ENCODE assay signal across 7 cellular contexts in genomic region chr4:37976513-37976912, GRCh38. TPM values are rescaled to one million over a fixed set of nuclear protein-coding genes. Genes with fewer than 3 reads are reported as not detected.
DNase-seq lines count a peak whose midpoint lies in the region; ATAC-seq lines count a peak whose summit lies in the region.

No MANE protein-coding gene starts in this region.

- ATAC-seq in activated naive CD8-positive, alpha-beta T cell treated with anti-CD3 and anti-CD28 coated beads, Interleukin-2, amount 50 U/mL, for 24 hours: no peak
- no peak for ATAC-seq in HG02973 (IDR thresholded peaks at IDR 0.05; ENCODE audit: unreplicated experiment)

- H3K9me3 ChIP-seq in HUES64 (ENCODE audit: insufficient read depth, low read depth, low read length): no peaks in the 10 kb centered on the region
- H3K9me3 ChIP-seq in stomach smooth muscle (ENCODE audit: control insufficient read depth in 2 of 2, low read length in 2 of 2): no peaks in the 10 kb centered on the region

- H3K36me3 Mint-ChIP-seq in activated naive CD8-positive, alpha-beta T cell treated with anti-CD3 and anti-CD28 coated beads, Interleukin-2, amount 50 U/mL, for 24 hours (ENCODE audit: low read depth): peaks cover 2% of the 10 kb centered on the region
- no peaks in the 10 kb centered on the region for H3K36me3 Mint-ChIP-seq in immature natural killer cell

- H3K4me3 Mint-ChIP-seq in activated naive CD8-positive, alpha-beta T cell treated with anti-CD3 and anti-CD28 coated beads, Interleukin-2, amount 50 U/mL, for 24 hours: peak overlapping the region; percentile 49
- peak overlapping the region; percentile 74 to 79 (median 75) for H3K4me3 Mint-ChIP-seq in immature natural killer cell

- H3K9ac ChIP-seq in HUES64 (ENCODE audit: low read depth, low read length): peak overlapping the region; percentile 82
- peak overlapping the region; percentile 42 to 65 for H3K9ac ChIP-seq in stomach smooth muscle (ENCODE audit: low read length in 2 of 2)

- H3K27me3 Mint-ChIP-seq in activated naive CD8-positive, alpha-beta T cell treated with anti-CD3 and anti-CD28 coated beads, Interleukin-2, amount 50 U/mL, for 24 hours: no peaks in the 10 kb centered on the region
- peaks cover 0 to 4% (median 0%) of the 10 kb centered on the region in 3 donors for H3K27me3 Mint-ChIP-seq in immature natural killer cell (ENCODE audit: low read depth in 3 of 3)

- intact Hi-C loops in head of caudate nucleus (cut with DNase I): loop anchor here (5.0 kb wide), 1 partner anchor 149 kb away; the partner anchor contains the start of gene PGM2

- peaks cover 49% of the 10 kb centered on the region for H3K4me1 Mint-ChIP-seq in activated naive CD8-positive, alpha-beta T cell treated with anti-CD3 and anti-CD28 coated beads, Interleukin-2, amount 50 U/mL, for 24 hours
- H3K4me1 Mint-ChIP-seq in immature natural killer cell: peaks cover 19 to 37% of the 10 kb centered on the region in 2 donors

- 48% methylated on average over 2 of the region's 3 CpGs for WGBS in HUES64

- H3K27ac ChIP-seq in HUES64 (ENCODE audit: low read depth, low read length) (peak overlapping the region; percentile 89), stomach smooth muscle (ENCODE audit: low read length) (peak overlapping the region; percentile 82)

- peaks cover 28% of the 10 kb centered on the region for H3K4me1 ChIP-seq in HUES64 (ENCODE audit: insufficient read depth, low read length)
- H3K4me1 ChIP-seq in stomach smooth muscle (ENCODE audit: control insufficient read depth, insufficient read depth, low read length): peaks cover 21% of the 10 kb centered on the region

- DNase-seq in activated naive CD8-positive, alpha-beta T cell treated with anti-CD3 and anti-CD28 coated beads, Interleukin-2, amount 50 U/mL, for 24 hours: no peak
- DNase-seq in immature natural killer cell: no peak
- no peak for DNase-seq in head of caudate nucleus
- DNase-seq in DMS 273 (lab: John Stamatoyannopoulos, UW; ENCODE audit: unreplicated experiment): no peak

- H3K36me3 ChIP-seq in HUES64 (ENCODE audit: insufficient read depth, low read length): no peaks in the 10 kb centered on the region
- H3K36me3 ChIP-seq in stomach smooth muscle (ENCODE audit: control insufficient read depth in 2 of 2, insufficient read depth in 2 of 2, low read length in 2 of 2): no peaks in the 10 kb centered on the region

- peak overlapping the region; percentile 57 for H3K4me3 ChIP-seq in HUES64 (ENCODE audit: low read length)
- peak overlapping the region; percentile 38 to 58 for H3K4me3 ChIP-seq in stomach smooth muscle (ENCODE audit: low read length in 2 of 2)

- H3K27ac Mint-ChIP-seq in activated naive CD8-positive, alpha-beta T cell treated with anti-CD3 and anti-CD28 coated beads, Interleukin-2, amount 50 U/mL, for 24 hours: no peak overlapping the region
- peak overlapping the region; percentile 74 to 86 (median 82) for H3K27ac Mint-ChIP-seq in immature natural killer cell

- no peaks in the 10 kb centered on the region for H3K9me3 Mint-ChIP-seq in activated naive CD8-positive, alpha-beta T cell treated with anti-CD3 and anti-CD28 coated beads, Interleukin-2, amount 50 U/mL, for 24 hours
- no peaks in the 10 kb centered on the region for H3K9me3 Mint-ChIP-seq in immature natural killer cell

- no peaks in the 10 kb centered on the region for H3K27me3 ChIP-seq in HUES64 (ENCODE audit: insufficient read depth, low read length)
- H3K27me3 ChIP-seq in stomach smooth muscle (ENCODE audit: control insufficient read depth in 1 of 2, insufficient read depth in 2 of 2, low read length in 2 of 2): no peaks in the 10 kb centered on the region

RNA-seq across cellular contexts. Expression of gene PTTG2, which starts 16.3 kb away (rescaled TPM):
- not detected for polyA plus RNA-seq in HUES64 (2013, experiment 1 of 2)
- not detected for polyA plus RNA-seq in HUES64 (2013, experiment 2 of 2)
- polyA plus RNA-seq in immature natural killer cell: not detected
